ENCODE assay signal across 8 cellular contexts in the genomic region with DNA sequence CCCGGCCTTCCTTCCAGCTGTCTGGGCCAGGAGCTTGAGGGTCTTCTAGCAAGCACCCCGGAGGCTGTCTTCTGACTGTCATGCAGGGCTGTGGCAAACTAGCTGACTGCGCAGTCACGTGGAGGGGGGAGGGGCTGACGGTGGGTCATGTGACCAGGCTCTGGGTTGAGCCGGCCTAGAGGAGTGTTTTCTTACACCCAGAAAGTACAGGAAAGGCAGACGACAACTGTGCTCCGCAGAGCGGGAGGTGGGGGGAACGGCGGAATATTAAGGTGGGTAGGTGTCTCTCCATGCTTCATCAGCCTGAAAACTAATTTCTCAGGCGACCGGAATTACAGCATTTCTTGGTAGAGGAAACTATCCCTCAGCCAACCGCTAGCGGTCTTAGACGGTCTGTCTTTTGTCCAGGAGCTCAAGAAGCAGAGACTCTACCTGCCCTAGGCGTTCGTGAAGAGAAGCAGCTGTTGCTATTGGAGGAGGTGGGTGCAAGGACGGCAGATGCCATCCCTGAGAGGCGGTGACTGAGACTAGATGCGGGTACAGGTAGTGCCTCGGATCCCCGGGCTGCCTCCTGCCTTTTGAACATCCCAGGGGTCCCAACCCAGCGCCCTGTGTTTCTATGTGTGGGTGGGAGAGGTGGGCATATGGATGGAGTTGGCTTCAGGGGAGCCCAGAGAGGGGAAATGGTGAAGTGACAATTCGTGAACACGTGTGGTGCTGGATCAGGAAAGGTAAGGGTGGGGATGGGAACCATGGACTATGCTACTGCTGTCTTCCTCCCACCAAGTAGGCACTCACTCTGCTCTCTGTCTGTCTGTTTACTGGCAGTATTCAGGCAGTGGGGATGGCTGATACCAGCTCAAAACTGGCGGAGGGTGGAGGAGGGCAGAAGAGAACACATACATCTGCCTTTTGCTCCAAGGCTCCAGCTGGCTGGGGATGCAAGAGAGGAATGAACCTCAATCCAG. TPM values are rescaled to one million over a fixed set of nuclear protein-coding genes. Genes with fewer than 3 reads are reported as not detected.
A peak's percentile ranks its signal among the peaks of the same experiment; 100 is the strongest.
DNase-seq lines count a peak whose midpoint lies in the region; ATAC-seq and TF ChIP-seq lines count a peak whose summit lies in the region.

No MANE protein-coding gene starts in this region.

- DNase-seq in GM10248 (ENCODE audit: extremely low spot score) (peak; percentile 70), NCI-H1694 (lab: John Stamatoyannopoulos, UW) (peak; percentile 38), cerebellum (ENCODE audit: low spot score) (peak; percentile 55), kidney glomerular epithelial cell (lab: John Stamatoyannopoulos, UW) (peak; percentile 5), GDM1 (lab: John Stamatoyannopoulos, UW) (no peak)
- peak; percentile 66 for DNase-seq in activated CD4-positive, CD25-positive, alpha-beta regulatory T cell treated with anti-CD3 and anti-CD28 coated beads, Interleukin-2, amount 50 U/mL, for 16 hours (ENCODE audit: low read depth, low spot score)
- peak; percentile 56 to 70 for DNase-seq in stimulated activated CD4-positive, alpha-beta T cell treated with anti-CD3 and anti-CD28 coated beads, Interleukin-15, amount 100 ng/mL, for 1 hour (ENCODE audit: low read depth in 1 of 2, low spot score in 1 of 2)

- POLR2A ChIA-PET in GM10248 (lab: Yijun Ruan, JAX), result no interaction called here

- ATAC-seq in HG02571 (IDR thresholded peaks at IDR 0.05; ENCODE audit: unreplicated experiment), result peak; percentile 93

- CTCF ChIA-PET in GM10248 (lab: Yijun Ruan, JAX), result no interaction called here

- no peak for TF ChIP-seq CTCF in GM10248 (IDR thresholded peaks at IDR 0.05; ENCODE audit: control extremely low read depth, extremely low read depth, low read depth, missing control alignments)

RNA-seq across cellular contexts. Expression of gene GPRASP1, which starts 8.8 kb away (rescaled TPM):
- 40.5 TPM for total RNA-seq in cerebellum

RNA-seq across cellular contexts. Expression of gene GPRASP2, which starts 52.2 kb away (rescaled TPM):
- total RNA-seq in cerebellum, result 47.5 TPM
